ENCODE assay signal across 1 cellular context in genomic region chr9:37096628-37097027, GRCh38.
TF ChIP-seq lines count a peak whose summit lies in the region.

No MANE protein-coding gene starts in this region.

TF ChIP-seq in HepG2, 621 proteins besides CTCF, POLR2A, EP300 and RAD21:
- TF ChIP-seq SNAPC5 (CRISPR knock-in tag; IDR thresholded peaks at IDR 0.05; ENCODE audit: borderline replicate concordance), result no peak
- no peak for TF ChIP-seq ELK4 (CRISPR knock-in tag; IDR thresholded peaks at IDR 0.05; ENCODE audit: borderline replicate concordance)
- TF ChIP-seq ZNF225 (CRISPR knock-in tag; IDR thresholded peaks at IDR 0.05), result no peak
- TF ChIP-seq STAT6 (CRISPR knock-in tag; IDR thresholded peaks at IDR 0.05; ENCODE audit: borderline replicate concordance), result no peak
- TF ChIP-seq U2AF2 (IDR thresholded peaks at IDR 0.05; ENCODE audit: low read depth, low read length), result no peak
- TF ChIP-seq HOXA7 (CRISPR knock-in tag; IDR thresholded peaks at IDR 0.05), result no peak
- TF ChIP-seq TRIM24 (CRISPR knock-in tag; IDR thresholded peaks at IDR 0.05), result no peak
- TF ChIP-seq RXRB (CRISPR knock-in tag; IDR thresholded peaks at IDR 0.05; ENCODE audit: borderline replicate concordance), result no peak
- no peak for TF ChIP-seq FOXP1 (IDR thresholded peaks at IDR 0.05)
- no peak for TF ChIP-seq FOXP1 (CRISPR knock-in tag; IDR thresholded peaks at IDR 0.05)
- no peak for TF ChIP-seq ZBTB21 (CRISPR knock-in tag; IDR thresholded peaks at IDR 0.05)
- no peak for TF ChIP-seq ZMYM3 (CRISPR knock-in tag; IDR thresholded peaks at IDR 0.05)
- TF ChIP-seq ATF7 (IDR thresholded peaks at IDR 0.05), result no peak
- no peak for TF ChIP-seq ATF7 (CRISPR knock-in tag; IDR thresholded peaks at IDR 0.05)
- TF ChIP-seq ZFAT (CRISPR knock-in tag; conservative IDR thresholded peaks at IDR 0.05), result no peak
- no peak for TF ChIP-seq ZNF598 (CRISPR knock-in tag; IDR thresholded peaks at IDR 0.05; ENCODE audit: borderline replicate concordance)
- TF ChIP-seq SKIL (CRISPR knock-in tag; IDR thresholded peaks at IDR 0.05; ENCODE audit: borderline replicate concordance), result no peak
- TF ChIP-seq ZNF101 (CRISPR knock-in tag; IDR thresholded peaks at IDR 0.05; ENCODE audit: borderline replicate concordance, low read depth), result no peak
- no peak for TF ChIP-seq SRSF4 (IDR thresholded peaks at IDR 0.05; ENCODE audit: low read depth, low read length, poor library complexity, severe bottlenecking)
